Comparison of ENCODE assay signal across 8 cellular contexts in the genomic region with DNA sequence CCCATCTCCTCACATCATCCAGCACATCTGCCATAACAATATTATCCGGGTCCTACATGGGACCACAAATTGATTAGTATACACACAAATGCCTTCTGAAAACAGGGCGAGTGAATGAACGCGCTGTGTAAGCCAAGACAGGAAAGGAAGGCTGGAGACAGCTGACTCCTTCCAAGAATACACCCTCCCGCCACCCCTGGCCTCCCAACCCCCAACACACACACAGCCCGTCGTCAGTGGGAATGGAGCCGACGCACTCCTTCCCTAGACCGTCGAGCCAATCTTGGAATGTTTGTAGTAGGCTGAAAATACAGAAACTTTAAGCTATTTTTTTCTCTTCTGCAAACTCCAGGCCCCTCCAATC. TPM values are rescaled to one million over a fixed set of nuclear protein-coding genes. Genes with fewer than 3 reads are reported as not detected.
DNase-seq lines count a peak whose midpoint lies in the region; ATAC-seq, FAIRE-seq and TF ChIP-seq lines count a peak whose summit lies in the region.

No MANE protein-coding gene starts in this region.

- POLR2A ChIA-PET in HepG2 (lab: Yijun Ruan, JAX): no interaction called here

- in situ Hi-C loops in HepG2 (cut with HindIII; ENCODE audit: extremely low pct_ligation_motif_present, low pct_unique_long_range_greater_than_20kb): no loop called here

- no peak for TF ChIP-seq POLR2A in HepG2 (IDR thresholded peaks at IDR 0.05; ENCODE audit: insufficient read depth in 1 of 2, low read depth in 2 of 2, low read length in 2 of 2)
- TF ChIP-seq POLR2A in tibial nerve (IDR thresholded peaks at IDR 0.05): no peak

- no peak for DNase-seq in ascending aorta (ENCODE audit: low spot score in 2 of 2)
- DNase-seq in HepG2 (ENCODE audit: low spot score): no peak
- no peak for DNase-seq in tibial nerve (ENCODE audit: low spot score in 2 of 2)
- DNase-seq in AML-193 (lab: John Stamatoyannopoulos, UW): no peak
- no peak for DNase-seq in activated CD4-positive, alpha-beta T cell treated with anti-CD3 and anti-CD28 coated beads, Interleukin-2, amount 50 U/mL, for 1 hour
- no peak for DNase-seq in CD1c-positive myeloid dendritic cell (ENCODE audit: extremely low spot score)

- H3K36me3 ChIP-seq in ascending aorta (no peaks in the 10 kb centered on the region), HepG2 (replicated peaks in 1 of 2; ENCODE audit: control insufficient read depth in 1 of 2, insufficient read depth in 2 of 2, low read length in 2 of 2) (no peaks in the 10 kb centered on the region), tibial nerve (no peaks in the 10 kb centered on the region)

- TF ChIP-seq RAD21 in HepG2 (CRISPR knock-in tag; IDR thresholded peaks at IDR 0.05): no peak

- no TSS peak for BruUV-seq in HepG2 (replicated peaks; lab: Mats Ljungman, UMichigan)

- 97% methylated on average over 4 of the region's 11 CpGs for WGBS in HepG2 (ENCODE audit: low lambda C conversion rate)
- 0 to 51% methylated on average over 11 of the region's 11 CpGs for WGBS in tibial nerve, 2 donors

- TF ChIP-seq EP300 in HepG2 (IDR thresholded peaks at IDR 0.05; ENCODE audit: low read depth in 2 of 2, low read length in 2 of 2) (no peak), HepG2 (CRISPR knock-in tag; IDR thresholded peaks at IDR 0.05; ENCODE audit: borderline replicate concordance) (no peak), tibial nerve (IDR thresholded peaks at IDR 0.05) (no peak)

- no peak for TF ChIP-seq CTCF in ascending aorta (IDR thresholded peaks at IDR 0.05)
- no peak for TF ChIP-seq CTCF in HepG2 (CRISPR knock-in tag; IDR thresholded peaks at IDR 0.05)
- TF ChIP-seq CTCF in tibial nerve (IDR thresholded peaks at IDR 0.05): no peak

- no peaks in the 10 kb centered on the region for H4K20me1 ChIP-seq in HepG2 (ENCODE audit: insufficient read depth, low read length)

- H3K27ac ChIP-seq in ascending aorta (peak overlapping the region; percentile 81 to 85), HepG2 (ENCODE audit: extremely low read length, insufficient read depth, low read length) (no peak overlapping the region), tibial nerve (peak overlapping the region; percentile 75 to 93 (median 88))

- no peak overlapping the region for H3K9ac ChIP-seq in HepG2 (ENCODE audit: insufficient read depth, low read depth, low read length)

- H3K4me3 ChIP-seq in ascending aorta (peak overlapping the region; percentile 55 to 91), HepG2 (replicated peaks in 1 of 3; ENCODE audit: insufficient read depth in 1 of 3, low read depth in 2 of 3, low read length in 3 of 3) (peak overlapping the region; percentile 49 to 64 (median 62); a peak in 3 of 6 replicates), tibial nerve (peak overlapping the region; percentile 54 to 73 (median 59))

- no peaks in the 10 kb centered on the region for H3K79me2 ChIP-seq in HepG2 (ENCODE audit: insufficient read depth, low read length)

- intact Hi-C loops in ascending aorta (cut with DNase I) (no loop called here), HepG2 (cut with micrococcal nuclease; ENCODE audit: unreplicated experiment) (no loop called here)

- CTCF ChIA-PET in HepG2 (lab: Yijun Ruan, JAX; ENCODE audit: low intra/inter-chr PET ratio, low total read pairs): no interaction called here

- ATAC-seq in GM19328 (IDR thresholded peaks at IDR 0.05; ENCODE audit: unreplicated experiment) (peak; percentile 22), HG03097 (IDR thresholded peaks at IDR 0.05; ENCODE audit: low FRiP score, unreplicated experiment) (peak; percentile 25), HepG2 (no peak)

- no peaks in the 10 kb centered on the region for H3K27me3 ChIP-seq in ascending aorta
- no peaks in the 10 kb centered on the region for H3K27me3 ChIP-seq in HepG2 (ENCODE audit: control insufficient read depth in 1 of 2, insufficient read depth in 2 of 2, low read length in 2 of 2)
- H3K27me3 ChIP-seq in tibial nerve: no peaks in the 10 kb centered on the region

- peaks cover 0 to 2% of the 10 kb centered on the region in 2 donors for H3K4me1 ChIP-seq in ascending aorta
- no peaks in the 10 kb centered on the region for H3K4me1 ChIP-seq in HepG2 (ENCODE audit: insufficient read depth, low read length)
- no peaks in the 10 kb centered on the region for H3K4me1 ChIP-seq in tibial nerve

- peak overlapping the region; percentile 42 for H2AFZ ChIP-seq in HepG2 (ENCODE audit: low read length)

- H3K4me2 ChIP-seq in HepG2 (ENCODE audit: low read depth, low read length): peak overlapping the region; percentile 74

- no peak for FAIRE-seq in HepG2 (lab: Jason Lieb, UNC)

- H3K9me3 ChIP-seq in ascending aorta (no peaks in the 10 kb centered on the region), HepG2 (ENCODE audit: low read length) (no peaks in the 10 kb centered on the region), tibial nerve (no peaks in the 10 kb centered on the region)

TF ChIP-seq in HepG2, 621 proteins besides CTCF, POLR2A, EP300 and RAD21 (continues in another document):
- TF ChIP-seq ZNF614 (CRISPR knock-in tag; IDR thresholded peaks at IDR 0.05; ENCODE audit: borderline replicate concordance) (no peak), SIX4 (CRISPR knock-in tag; IDR thresholded peaks at IDR 0.05) (no peak), PHF21A (CRISPR knock-in tag; IDR thresholded peaks at IDR 0.05) (no peak), ZSCAN9 (CRISPR knock-in tag; IDR thresholded peaks at IDR 0.05; ENCODE audit: borderline replicate concordance) (no peak)
- TF ChIP-seq, protein P1, sequence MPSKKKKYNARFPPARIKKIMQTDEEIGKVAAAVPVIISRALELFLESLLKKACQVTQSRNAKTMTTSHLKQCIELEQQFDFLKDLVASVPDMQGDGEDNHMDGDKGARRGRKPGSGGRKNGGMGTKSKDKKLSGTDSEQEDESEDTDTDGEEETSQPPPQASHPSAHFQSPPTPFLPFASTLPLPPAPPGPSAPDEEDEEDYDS (CRISPR knock-in tag; IDR thresholded peaks at IDR 0.05): no peak
- TF ChIP-seq, protein P2, sequence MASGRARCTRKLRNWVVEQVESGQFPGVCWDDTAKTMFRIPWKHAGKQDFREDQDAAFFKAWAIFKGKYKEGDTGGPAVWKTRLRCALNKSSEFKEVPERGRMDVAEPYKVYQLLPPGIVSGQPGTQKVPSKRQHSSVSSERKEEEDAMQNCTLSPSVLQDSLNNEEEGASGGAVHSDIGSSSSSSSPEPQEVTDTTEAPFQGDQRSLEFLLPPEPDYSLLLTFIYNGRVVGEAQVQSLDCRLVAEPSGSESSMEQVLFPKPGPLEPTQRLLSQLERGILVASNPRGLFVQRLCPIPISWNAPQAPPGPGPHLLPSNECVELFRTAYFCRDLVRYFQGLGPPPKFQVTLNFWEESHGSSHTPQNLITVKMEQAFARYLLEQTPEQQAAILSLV (CRISPR knock-in tag; IDR thresholded peaks at IDR 0.05; ENCODE audit: borderline replicate concordance): no peak

RNA-seq across cellular contexts. Expression of a gene that starts 0.3 kb away (rescaled TPM):
- total RNA-seq in ascending aorta (37.3 TPM), HepG2 (2016; rRNA removed; fragmentation: Illumina TruSeq; extraction: Trizol) (3.0 and 5.0 TPM in 2 replicates), tibial nerve (10 to 100 TPM; 28.8 to 62.7 (median 42.1) TPM)
- total RNA-seq in HepG2 (2016; cell fraction: cytosol; rRNA removed; fragmentation: Illumina TruSeq; extraction: Trizol; ENCODE audit: low read depth): 0.40 and 0.79 TPM in 2 replicates
- total RNA-seq in HepG2 (2016; cell fraction: insoluble cytoplasmic fraction; rRNA removed; fragmentation: Illumina TruSeq; extraction: Trizol): 4.2 and 6.3 TPM in 2 replicates
- 1.0 and 1.5 TPM in 2 replicates for total RNA-seq in HepG2 (2016; cell fraction: membrane; rRNA removed; fragmentation: Illumina TruSeq; extraction: Trizol)
- 4.5 and 4.6 TPM in 2 replicates for total RNA-seq in HepG2 (2016; cell fraction: nucleus; rRNA removed; fragmentation: Illumina TruSeq; extraction: Trizol)
- 3.6 and 3.8 TPM in 2 replicates for polyA plus RNA-seq in HepG2 (2011; rRNA removed)
- polyA plus RNA-seq in HepG2 (2011; cell fraction: cytosol; rRNA removed): 3.6 and 3.8 TPM in 2 replicates
- 0.82 and 1.1 TPM in 2 replicates for polyA plus RNA-seq in HepG2 (2011; cell fraction: nucleus; rRNA removed)
- polyA plus RNA-seq in HepG2 (2012): 2.7 and 3.3 TPM in 2 replicates
- 0.50 and 0.55 TPM in 2 replicates for polyA plus RNA-seq in HepG2 (2016; cell fraction: cytosol; fragmentation: Illumina TruSeq; extraction: Trizol; ENCODE audit: low read depth)
- 3.4 and 3.6 TPM in 2 replicates for polyA plus RNA-seq in HepG2 (2016; cell fraction: insoluble cytoplasmic fraction; fragmentation: Illumina TruSeq; extraction: Trizol; ENCODE audit: low read depth)
- 0.80 and 0.92 TPM in 2 replicates for polyA plus RNA-seq in HepG2 (2016; cell fraction: membrane; fragmentation: Illumina TruSeq; extraction: Trizol; ENCODE audit: low read depth)
- 6.1 and 9.2 TPM in 2 replicates for polyA plus RNA-seq in HepG2 (2016; cell fraction: nucleus; fragmentation: Illumina TruSeq; extraction: Trizol; ENCODE audit: insufficient read depth, low read depth)
- 1.5 TPM in 1 of 2 replicates, not detected in the other for polyA minus RNA-seq in HepG2 (2011; rRNA and poly(A)+ RNA removed; ENCODE audit: low replicate concordance)
- 1.1 and 1.7 TPM in 2 replicates for polyA minus RNA-seq in HepG2 (2011; cell fraction: cytosol; rRNA and poly(A)+ RNA removed)
- 1.0 TPM in 1 of 2 replicates, not detected in the other for polyA minus RNA-seq in HepG2 (2011; cell fraction: nucleus; rRNA and poly(A)+ RNA removed)

RNA-seq across cellular contexts. Expression of a gene that starts 38.0 kb away (rescaled TPM):
- total RNA-seq in ascending aorta (9.0 TPM), HepG2 (2016; rRNA removed; fragmentation: Illumina TruSeq; extraction: Trizol) (not detected in 2 replicates), tibial nerve (10 to 100 TPM in 1 of 4 donors, 1 to 10 TPM in 3; 1.3 to 14.3 (median 3.2) TPM)
- total RNA-seq in HepG2 (2016; cell fraction: cytosol; rRNA removed; fragmentation: Illumina TruSeq; extraction: Trizol; ENCODE audit: low read depth): not detected in 2 replicates
- not detected in 2 replicates for total RNA-seq in HepG2 (2016; cell fraction: insoluble cytoplasmic fraction; rRNA removed; fragmentation: Illumina TruSeq; extraction: Trizol)
- not detected in 2 replicates for total RNA-seq in HepG2 (2016; cell fraction: membrane; rRNA removed; fragmentation: Illumina TruSeq; extraction: Trizol)
- not detected in 2 replicates for total RNA-seq in HepG2 (2016; cell fraction: nucleus; rRNA removed; fragmentation: Illumina TruSeq; extraction: Trizol)
- not detected in 2 replicates for polyA plus RNA-seq in HepG2 (2011; rRNA removed)
- polyA plus RNA-seq in HepG2 (2011; cell fraction: cytosol; rRNA removed): not detected in 2 replicates
- not detected in 2 replicates for polyA plus RNA-seq in HepG2 (2011; cell fraction: nucleus; rRNA removed)
- not detected in 2 replicates for polyA plus RNA-seq in HepG2 (2012)
- not detected in 2 replicates for polyA plus RNA-seq in HepG2 (2016; cell fraction: cytosol; fragmentation: Illumina TruSeq; extraction: Trizol; ENCODE audit: low read depth)
- not detected in 2 replicates for polyA plus RNA-seq in HepG2 (2016; cell fraction: insoluble cytoplasmic fraction; fragmentation: Illumina TruSeq; extraction: Trizol; ENCODE audit: low read depth)
- not detected in 2 replicates for polyA plus RNA-seq in HepG2 (2016; cell fraction: membrane; fragmentation: Illumina TruSeq; extraction: Trizol; ENCODE audit: low read depth)
- polyA plus RNA-seq in HepG2 (2016; cell fraction: nucleus; fragmentation: Illumina TruSeq; extraction: Trizol; ENCODE audit: insufficient read depth, low read depth): not detected in 2 replicates
- not detected in 2 replicates for polyA minus RNA-seq in HepG2 (2011; rRNA and poly(A)+ RNA removed; ENCODE audit: low replicate concordance)
- polyA minus RNA-seq in HepG2 (2011; cell fraction: cytosol; rRNA and poly(A)+ RNA removed): not detected in 2 replicates
- polyA minus RNA-seq in HepG2 (2011; cell fraction: nucleus; rRNA and poly(A)+ RNA removed): not detected in 2 replicates
